Comparison of ENCODE assay signal across 8 cellular contexts in genomic region chr6:131135244-131136020, GRCh38. TPM values are rescaled to one million over a fixed set of nuclear protein-coding genes. Genes with fewer than 3 reads are reported as not detected.
A peak's percentile ranks its signal among the peaks of the same experiment; 100 is the strongest.
DNase-seq lines count a peak whose midpoint lies in the region; ATAC-seq and TF ChIP-seq lines count a peak whose summit lies in the region.

AKAP7 (plus strand) TSS chr6:131135467; CDS start chr6:131135764, 297 bp downstream.

- peak within 1 kb of the TSS; percentile 93 for H3K4me3 Mint-ChIP-seq in activated T-helper 2 cell treated with anti-CD3 and anti-CD28 coated beads, Interferon-gamma antibody, Interleukin-2, Interleukin-4, amounts not matched to agents 10 μg/mL and 5 μg/mL and 100 μg/mL, durations not matched to agents 14 hours and 24 hours and 36 hours (ENCODE audit: low read depth)
- H3K4me3 Mint-ChIP-seq in naive thymus-derived CD4-positive, alpha-beta T cell = peak within 1 kb of the TSS; percentile 87 to 99 (median 94)
- H3K4me3 Mint-ChIP-seq in stimulated activated naive B cell treated with anti-CD40 and anti-IgM and Interleukin-4, amounts not matched to agents 10 μg/mL and 1 μg/mL and 100 μg/mL, for 72 hours = peak within 1 kb of the TSS; percentile 96 to 97

- no peaks in the 10 kb centered on the region for H3K27me3 ChIP-seq in naive thymus-derived CD4-positive, alpha-beta T cell (ENCODE audit: control insufficient read depth in 2 of 2, insufficient read depth in 2 of 2, low read length in 2 of 2)

- H3K9me3 Mint-ChIP-seq in activated T-helper 2 cell treated with anti-CD3 and anti-CD28 coated beads, Interferon-gamma antibody, Interleukin-2, Interleukin-4, amounts not matched to agents 10 μg/mL and 5 μg/mL and 100 μg/mL, durations not matched to agents 14 hours and 24 hours and 36 hours = no peaks in the 10 kb centered on the region
- no peaks in the 10 kb centered on the region for H3K9me3 Mint-ChIP-seq in naive thymus-derived CD4-positive, alpha-beta T cell
- H3K9me3 Mint-ChIP-seq in stimulated activated naive B cell treated with anti-CD40 and anti-IgM and Interleukin-4, amounts not matched to agents 10 μg/mL and 1 μg/mL and 100 μg/mL, for 72 hours = no peaks in the 10 kb centered on the region

- peaks cover 0 to 9% of the 10 kb centered on the region in 2 donors for H3K4me1 ChIP-seq in naive thymus-derived CD4-positive, alpha-beta T cell (ENCODE audit: control insufficient read depth in 2 of 2, insufficient read depth in 2 of 2, low read length in 2 of 2)

- POLR2A ChIA-PET in naive thymus-derived CD4-positive, alpha-beta T cell (lab: Charles Lee) = no interaction called here

- no peak for TF ChIP-seq CTCF in fibroblast of mammary gland (conservative IDR thresholded peaks at IDR 0.05; ENCODE audit: control insufficient read depth, insufficient read depth, low read depth, low read length)

- no peaks in the 10 kb centered on the region for H3K9me3 ChIP-seq in naive thymus-derived CD4-positive, alpha-beta T cell (ENCODE audit: control insufficient read depth in 2 of 3, low read length in 3 of 3)

- H3K4me3 ChIP-seq in fibroblast of mammary gland (ENCODE audit: control insufficient read depth, low read depth, low read length) = peak within 1 kb of the TSS; percentile 80
- peak within 1 kb of the TSS; percentile 73 for H3K4me3 ChIP-seq in naive thymus-derived CD4-positive, alpha-beta T cell (ENCODE audit: low read length)

- H3K27ac Mint-ChIP-seq in activated T-helper 2 cell treated with anti-CD3 and anti-CD28 coated beads, Interferon-gamma antibody, Interleukin-2, Interleukin-4, amounts not matched to agents 10 μg/mL and 5 μg/mL and 100 μg/mL, durations not matched to agents 14 hours and 24 hours and 36 hours = peak within 1 kb of the TSS; percentile 92
- peak within 1 kb of the TSS; percentile 93 to 99 (median 96) for H3K27ac Mint-ChIP-seq in naive thymus-derived CD4-positive, alpha-beta T cell
- H3K27ac Mint-ChIP-seq in stimulated activated naive B cell treated with anti-CD40 and anti-IgM and Interleukin-4, amounts not matched to agents 10 μg/mL and 1 μg/mL and 100 μg/mL, for 72 hours = peak within 1 kb of the TSS; percentile 98

- DNase-seq in A172 (ENCODE audit: low spot score) (peak; percentile 34), fibroblast of mammary gland (ENCODE audit: low read depth) (peak; percentile 71)
- DNase-seq in activated T-helper 2 cell treated with anti-CD3 and anti-CD28 coated beads, Interferon-gamma antibody, Interleukin-2, Interleukin-4, amounts not matched to agents 10 μg/mL and 5 μg/mL and 100 μg/mL, durations not matched to agents 14 hours and 24 hours and 36 hours (ENCODE audit: low spot score) = peak; percentile 46
- peak; percentile 42 to 67 (median 61) for DNase-seq in naive thymus-derived CD4-positive, alpha-beta T cell
- peak; percentile 64 for DNase-seq in stimulated activated naive B cell treated with anti-CD40 and anti-IgM and Interleukin-4, amounts not matched to agents 10 μg/mL and 1 μg/mL and 100 μg/mL, for 72 hours

- CTCF ChIA-PET in naive thymus-derived CD4-positive, alpha-beta T cell (lab: Charles Lee) = interaction anchor here (0.6 to 0.9 kb wide), 2 partner anchors 48 to 493 kb away, joined by 3 read pairs; no protein-coding TSS in a partner anchor

- peaks cover 14% of the 10 kb centered on the region for H3K4me1 Mint-ChIP-seq in activated T-helper 2 cell treated with anti-CD3 and anti-CD28 coated beads, Interferon-gamma antibody, Interleukin-2, Interleukin-4, amounts not matched to agents 10 μg/mL and 5 μg/mL and 100 μg/mL, durations not matched to agents 14 hours and 24 hours and 36 hours (ENCODE audit: low read depth)
- peaks cover 18 to 50% (median 33%) of the 10 kb centered on the region in 7 donors for H3K4me1 Mint-ChIP-seq in naive thymus-derived CD4-positive, alpha-beta T cell
- H3K4me1 Mint-ChIP-seq in stimulated activated naive B cell treated with anti-CD40 and anti-IgM and Interleukin-4, amounts not matched to agents 10 μg/mL and 1 μg/mL and 100 μg/mL, for 72 hours = peaks cover 10 to 24% of the 10 kb centered on the region in 2 donors

- H3K27ac ChIP-seq in naive thymus-derived CD4-positive, alpha-beta T cell (ENCODE audit: low read depth, low read length) = peak within 1 kb of the TSS; percentile 75

- intact Hi-C loops in activated T-helper 2 cell treated with anti-CD3 and anti-CD28 coated beads, Interferon-gamma antibody, Interleukin-2, Interleukin-4, amounts not matched to agents 10 μg/mL and 5 μg/mL and 100 μg/mL, durations not matched to agents 14 hours and 24 hours and 36 hours (cut with micrococcal nuclease) = loop anchor here (1.0 to 2.0 kb wide), 2 partner anchors 73 to 397 kb away; partner anchors contain the start of gene EPB41L2
- intact Hi-C loops in naive thymus-derived CD4-positive, alpha-beta T cell (cut with micrococcal nuclease) = loop anchor here (1.0 to 5.0 kb wide), 7 partner anchors 64 to 493 kb away; partner anchors contain the start of genes EPB41L2 (in 2 of the 2) and MED23 (in 2 of the 2)

- ATAC-seq in GM18520 (IDR thresholded peaks at IDR 0.05; ENCODE audit: unreplicated experiment) (peak; percentile 61), HG03045 (IDR thresholded peaks at IDR 0.05; ENCODE audit: unreplicated experiment) (peak; percentile 84)
- ATAC-seq in naive thymus-derived CD4-positive, alpha-beta T cell = peak; percentile 81
- peak; percentile 84 to 87 for ATAC-seq in stimulated activated naive B cell treated with anti-CD40 and anti-IgM and Interleukin-4, amounts not matched to agents 10 μg/mL and 1 μg/mL and 100 μg/mL, for 72 hours (replicated peaks)

- peaks cover 5% of the 10 kb centered on the region for H3K36me3 Mint-ChIP-seq in activated T-helper 2 cell treated with anti-CD3 and anti-CD28 coated beads, Interferon-gamma antibody, Interleukin-2, Interleukin-4, amounts not matched to agents 10 μg/mL and 5 μg/mL and 100 μg/mL, durations not matched to agents 14 hours and 24 hours and 36 hours (ENCODE audit: low read depth)
- peaks cover 0 to 9% (median 4%) of the 10 kb centered on the region in 5 donors for H3K36me3 Mint-ChIP-seq in naive thymus-derived CD4-positive, alpha-beta T cell
- peaks cover 0 to 6% of the 10 kb centered on the region in 2 donors for H3K36me3 Mint-ChIP-seq in stimulated activated naive B cell treated with anti-CD40 and anti-IgM and Interleukin-4, amounts not matched to agents 10 μg/mL and 1 μg/mL and 100 μg/mL, for 72 hours

- H3K36me3 ChIP-seq in naive thymus-derived CD4-positive, alpha-beta T cell (ENCODE audit: control insufficient read depth in 2 of 3, insufficient read depth in 3 of 3, low read length in 3 of 3) = no peaks in the 10 kb centered on the region

- H3K27me3 Mint-ChIP-seq in activated T-helper 2 cell treated with anti-CD3 and anti-CD28 coated beads, Interferon-gamma antibody, Interleukin-2, Interleukin-4, amounts not matched to agents 10 μg/mL and 5 μg/mL and 100 μg/mL, durations not matched to agents 14 hours and 24 hours and 36 hours (ENCODE audit: low read depth) = peaks cover 32% of the 10 kb centered on the region
- H3K27me3 Mint-ChIP-seq in naive thymus-derived CD4-positive, alpha-beta T cell = peaks cover 0 to 21% (median 0%) of the 10 kb centered on the region in 5 donors
- no peaks in the 10 kb centered on the region for H3K27me3 Mint-ChIP-seq in stimulated activated naive B cell treated with anti-CD40 and anti-IgM and Interleukin-4, amounts not matched to agents 10 μg/mL and 1 μg/mL and 100 μg/mL, for 72 hours

TF ChIP-seq in PFSK-1, 5 proteins besides CTCF, POLR2A, EP300 and RAD21:
- TF ChIP-seq REST (IDR thresholded peaks at IDR 0.05; ENCODE audit: insufficient read depth in 1 of 2, low read depth in 2 of 2, low read length in 2 of 2) (0 out of 4 replicates have a peak, but pooled peaks of 1 of the 2 experiments have one; percentile 10), SIN3A (IDR thresholded peaks at IDR 0.05; ENCODE audit: borderline replicate concordance, insufficient read depth, low read length) (no peak), TAF1 (IDR thresholded peaks at IDR 0.05; ENCODE audit: borderline replicate concordance, insufficient read depth, low read length) (0 out of 2 replicates have a peak, but pooled peaks have one; percentile 21), FOXP2 (optimal IDR thresholded peaks at IDR 0.05; ENCODE audit: borderline replicate concordance, extremely low read depth, extremely low read length, insufficient read depth) (peak; percentile 26), POLR2AphosphoS5 (IDR thresholded peaks at IDR 0.05; ENCODE audit: low read depth, low read length) (peak; percentile 43; the same call in 1 of the 2 replicates)

RNA-seq across cellular contexts. Expression of gene AKAP7, which starts in this region (rescaled TPM):
- total RNA-seq in A172 (2014; rRNA removed; shearing (Covaris generic)) = 7.0 and 7.9 TPM in 2 replicates
- polyA plus RNA-seq in PFSK-1 (2012; ENCODE audit: insufficient read length, low read depth) = 2.4 TPM
- 3.1 and 3.4 TPM in 2 replicates for total RNA-seq in activated T-helper 2 cell treated with anti-CD3 and anti-CD28 coated beads, Interferon-gamma antibody, Interleukin-2, Interleukin-4, amounts not matched to agents 10 μg/mL and 5 μg/mL and 100 μg/mL, durations not matched to agents 14 hours and 24 hours and 36 hours
- 10 to 100 TPM in 4 of 5 experiments, 1 to 10 TPM in 1; 6.5 to 20.2 (median 12.4) TPM for total RNA-seq in naive thymus-derived CD4-positive, alpha-beta T cell
- 10 to 100 TPM; 16.8 to 21.1 TPM for polyA plus RNA-seq in naive thymus-derived CD4-positive, alpha-beta T cell

Comparison
In these comparisons a context has a peak if more than half of its experiments do, and no peak if none do; other contexts are left out.
1. Peak in every context shown above with its lines: DNase-seq, ATAC-seq, H3K4me3 ChIP-seq and H3K27ac ChIP-seq.